ENCODE assay signal across 22 cellular contexts in the genomic region with DNA sequence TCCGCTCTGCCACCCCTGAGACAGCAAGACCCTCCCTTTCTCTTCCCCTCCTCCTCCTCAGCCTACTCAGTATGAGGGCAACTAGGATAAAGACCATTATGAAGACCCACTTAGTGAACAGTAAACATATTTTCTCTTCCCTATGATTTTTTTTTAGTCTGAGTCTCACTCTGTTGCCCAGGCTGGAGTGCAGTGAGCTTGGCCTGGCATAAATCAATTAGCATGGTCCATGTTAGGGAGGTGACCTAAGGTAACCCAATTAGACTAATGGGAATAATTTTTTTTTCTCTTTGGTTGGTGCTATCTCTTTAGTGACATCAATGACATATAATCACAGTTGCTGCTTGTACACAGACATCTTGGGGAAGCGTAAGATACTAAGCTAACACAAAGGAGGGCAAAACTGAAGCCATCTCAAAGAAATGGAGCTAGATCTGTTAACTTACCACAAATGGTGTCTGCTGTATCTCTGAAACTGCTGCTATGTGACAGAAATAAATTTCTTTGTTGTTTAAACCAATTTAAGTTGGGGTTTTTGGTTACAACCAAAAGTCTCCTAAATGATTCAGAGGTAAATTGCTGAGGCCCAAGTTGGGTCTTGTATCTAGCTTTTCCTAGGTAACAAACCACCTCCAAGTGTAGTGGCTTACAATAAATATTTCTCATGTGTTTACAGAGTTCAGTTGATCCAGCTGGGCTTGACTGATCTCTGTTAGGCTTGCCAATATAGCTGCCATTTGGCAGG. TPM values are rescaled to one million over a fixed set of nuclear protein-coding genes. Genes with fewer than 3 reads are reported as not detected.
"Had no signal": no experiment of that assay in that cellular context is flagged by ENCODE, and none has a peak within 500 bp of the region (broad histone marks: within the 10 kb centered on the region; RNA-seq: fewer than 3 reads in every experiment).

No MANE protein-coding gene starts in this region.

- DNase-seq: activated CD4-positive, alpha-beta T cell treated with anti-CD3 and anti-CD28 coated beads, Interleukin-2, amount 50 U/mL, for 4 hours; activated gamma-delta T cell; adrenal gland; endodermal cell; foreskin fibroblast; mesenchymal stem cell; nephron progenitor cell; occipital lobe; stimulated activated CD4-positive, alpha-beta T cell treated with anti-CD3 and anti-CD28 coated beads, Interleukin-12 subunit alpha, Interleukin-12 subunit beta, amount 100 ng/mL, for 4 hours; stimulated activated CD4-positive, alpha-beta T cell treated with anti-CD3 and anti-CD28 coated beads, Interleukin-2, amount 100 ng/mL, for 24 hours; stimulated activated naive CD8-positive, alpha-beta T cell treated with anti-CD3 and anti-CD28 coated beads, Interleukin-15, Interleukin-2, amounts not matched to agents 100 U/mL and 50 U/mL, for 24 hours; transverse colon; uterus had no signal

- H3K27ac Mint-ChIP-seq: activated naive CD4-positive, alpha-beta T cell treated with anti-CD3 and anti-CD28 coated beads, Interleukin-2, amount 50 U/mL, for 24 hours; endodermal cell; nephron progenitor cell had no signal

- H3K4me1 ChIP-seq: right atrium auricular region, transverse colon, uterus had no signal

- H3K9me3 ChIP-seq: adrenal gland, right atrium auricular region, transverse colon, uterus had no signal

- ATAC-seq: stimulated activated naive CD8-positive, alpha-beta T cell treated with anti-CD3 and anti-CD28 coated beads, Interleukin-15, Interleukin-2, amounts not matched to agents 100 U/mL and 50 U/mL, for 24 hours had no signal

- H3K4me3 ChIP-seq: adrenal gland, right atrium auricular region, transverse colon, uterus had no signal

- H3K27me3 ChIP-seq: adrenal gland, right atrium auricular region, transverse colon, uterus had no signal

- H3K27ac ChIP-seq: adrenal gland, epithelial cell of prostate, right atrium auricular region, transverse colon, uterus, VCaP had no signal

- H3K36me3 ChIP-seq: adrenal gland, right atrium auricular region, transverse colon, uterus had no signal

- H3K4me3 Mint-ChIP-seq: activated naive CD4-positive, alpha-beta T cell treated with anti-CD3 and anti-CD28 coated beads, Interleukin-2, amount 50 U/mL, for 24 hours; endodermal cell; nephron progenitor cell had no signal

- H3K36me3 Mint-ChIP-seq: activated naive CD4-positive, alpha-beta T cell treated with anti-CD3 and anti-CD28 coated beads, Interleukin-2, amount 50 U/mL, for 24 hours had no signal

- H3K9me3 Mint-ChIP-seq: activated naive CD4-positive, alpha-beta T cell treated with anti-CD3 and anti-CD28 coated beads, Interleukin-2, amount 50 U/mL, for 24 hours; endodermal cell; nephron progenitor cell had no signal

RNA-seq across cellular contexts. Expression of a gene that starts 13.3 kb away (rescaled TPM):
- total RNA-seq: activated CD8-positive, alpha-beta memory T cell treated with anti-CD3 and anti-CD28 coated beads for 36 hours; chondrocyte; dermis microvascular lymphatic vessel endothelial cell; endodermal cell; glomerular endothelial cell; lower leg skin; occipital lobe; right atrium auricular region; transverse colon; uterus had no signal

RNA-seq across cellular contexts. Expression of a gene that starts 34.9 kb away (rescaled TPM):
- total RNA-seq: activated CD8-positive, alpha-beta memory T cell treated with anti-CD3 and anti-CD28 coated beads for 36 hours; chondrocyte; dermis microvascular lymphatic vessel endothelial cell; endodermal cell; glomerular endothelial cell had no signal
